25 cellular contexts compared by ENCODE assay signal in genomic region chr6:28726569-28727309, GRCh38.
"Had no signal": no experiment of that assay in that cellular context is flagged by ENCODE, and none has a peak within 500 bp of the region (broad histone marks: within the 10 kb centered on the region; RNA-seq: fewer than 3 reads in every experiment).

No MANE protein-coding gene starts in this region.

- H3K27ac ChIP-seq: ascending aorta, brain microvascular endothelial cell, coronary artery, dorsolateral prefrontal cortex, gastroesophageal sphincter, hepatocyte, spleen, testis had no signal

- DNase-seq: activated CD4-positive, alpha-beta memory T cell treated with anti-CD3 and anti-CD28 coated beads for 36 hours; activated CD4-positive, alpha-beta T cell treated with anti-CD3 and anti-CD28 coated beads, Interleukin-2, amount 10 ng/mL, durations not matched to agents 24 days and 14 days; activated CD4-positive, CD25-positive, alpha-beta regulatory T cell treated with anti-CD3 and anti-CD28 coated beads, Interleukin-2, amount 50 U/mL, for 72 hours; activated CD8-positive, alpha-beta memory T cell treated with anti-CD3 and anti-CD28 coated beads, Interleukin-2, amount 50 U/mL, for 4 hours; activated effector memory CD4-positive, alpha-beta T cell treated with anti-CD3 and anti-CD28 coated beads, Interleukin-2, amount 50 U/mL, for 16 hours; activated naive CD4-positive, alpha-beta T cell treated with anti-CD3 and anti-CD28 coated beads for 36 hours; activated naive CD8-positive, alpha-beta T cell treated with anti-CD3 and anti-CD28 coated beads for 36 hours; activated T-cell treated with anti-CD3 and anti-CD28 coated beads, Interleukin-2, amount 50 U/mL, for 1 hour; dorsolateral prefrontal cortex; effector memory CD4-positive, alpha-beta T cell; left cardiac atrium; left ventricle myocardium superior; occipital lobe; right cardiac atrium; spleen; stimulated activated CD4-positive, alpha-beta T cell treated with anti-CD3 and anti-CD28 coated beads, Interleukin-2, amount 100 ng/mL, for 48 hours; T-helper 9 cell; testis had no signal

- ATAC-seq: gastroesophageal sphincter, left cardiac atrium, left ventricle myocardium superior, right cardiac atrium had no signal

- H2AFZ ChIP-seq: hepatocyte had no signal

- H3K79me2 ChIP-seq: hepatocyte had no signal

- H3K4me3 Mint-ChIP-seq: activated CD4-positive, alpha-beta memory T cell treated with anti-CD3 and anti-CD28 coated beads for 36 hours; activated CD4-positive, alpha-beta T cell treated with anti-CD3 and anti-CD28 coated beads, Interleukin-2, amount 10 ng/mL, durations not matched to agents 24 days and 14 days; activated naive CD4-positive, alpha-beta T cell treated with anti-CD3 and anti-CD28 coated beads for 36 hours; activated naive CD8-positive, alpha-beta T cell treated with anti-CD3 and anti-CD28 coated beads for 36 hours had no signal

- H3K4me2 ChIP-seq: hepatocyte had no signal

- H3K9me3 ChIP-seq: ascending aorta, testis had no signal

- H3K27ac Mint-ChIP-seq: activated CD4-positive, alpha-beta memory T cell treated with anti-CD3 and anti-CD28 coated beads for 36 hours; activated CD4-positive, alpha-beta T cell treated with anti-CD3 and anti-CD28 coated beads, Interleukin-2, amount 10 ng/mL, durations not matched to agents 24 days and 14 days; activated naive CD4-positive, alpha-beta T cell treated with anti-CD3 and anti-CD28 coated beads for 36 hours; activated naive CD8-positive, alpha-beta T cell treated with anti-CD3 and anti-CD28 coated beads for 36 hours; activated T-helper 1 cell treated with anti-CD3 and anti-CD28 coated beads, Interleukin-12 subunit alpha, Interleukin-12 subunit beta, Interleukin-2, Interleukin-4 antibody, amounts not matched to agents 30 ng/mL and 10 ng/mL and 1 ng/mL, durations not matched to agents 14 hours and 24 hours and 36 hours had no signal

- H3K36me3 ChIP-seq: ascending aorta, brain microvascular endothelial cell, gastroesophageal sphincter, spleen had no signal

- H3K4me3 ChIP-seq: ascending aorta, coronary artery, dorsolateral prefrontal cortex, gastroesophageal sphincter, hepatocyte, spleen, testis had no signal

- H3K4me1 ChIP-seq: ascending aorta, testis had no signal

- H3K9me3 Mint-ChIP-seq: neural crest cell had no signal
